1 cellular context compared by ENCODE assay signal in the genomic region with DNA sequence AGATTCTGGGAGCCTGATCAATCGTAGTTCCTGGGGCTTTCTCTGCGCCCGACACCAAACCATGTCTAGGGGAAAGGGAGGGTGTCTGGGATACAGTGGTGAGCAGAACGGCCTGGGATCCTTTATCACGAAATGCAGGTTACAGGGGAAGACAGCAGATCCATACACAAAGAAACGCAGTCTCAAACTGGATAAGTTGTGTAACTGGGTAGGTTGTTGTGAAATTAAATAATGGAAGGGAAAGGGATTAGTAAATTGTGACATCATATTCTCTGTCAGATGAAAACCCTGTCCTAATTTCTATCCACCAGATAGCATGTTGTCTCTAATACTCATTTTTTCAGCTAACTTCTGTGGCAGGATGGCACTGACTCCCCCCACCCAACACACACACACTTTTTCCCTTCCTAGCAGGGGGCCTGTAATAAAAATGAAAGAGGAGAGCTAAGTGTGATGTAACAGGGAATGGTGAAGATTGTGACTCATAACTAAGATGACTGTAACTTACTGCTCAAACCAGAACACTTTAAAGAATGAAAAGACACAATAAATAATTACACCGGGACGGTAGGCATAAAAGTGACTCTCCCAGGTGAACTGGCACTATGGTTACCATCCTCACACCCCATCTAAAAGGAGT.
TF ChIP-seq lines count a peak whose summit lies in the region.

No MANE protein-coding gene starts in this region.

TF ChIP-seq in HEK293, 187 proteins besides CTCF, POLR2A, EP300 and RAD21 (continued from another document):
- TF ChIP-seq, protein P1, sequence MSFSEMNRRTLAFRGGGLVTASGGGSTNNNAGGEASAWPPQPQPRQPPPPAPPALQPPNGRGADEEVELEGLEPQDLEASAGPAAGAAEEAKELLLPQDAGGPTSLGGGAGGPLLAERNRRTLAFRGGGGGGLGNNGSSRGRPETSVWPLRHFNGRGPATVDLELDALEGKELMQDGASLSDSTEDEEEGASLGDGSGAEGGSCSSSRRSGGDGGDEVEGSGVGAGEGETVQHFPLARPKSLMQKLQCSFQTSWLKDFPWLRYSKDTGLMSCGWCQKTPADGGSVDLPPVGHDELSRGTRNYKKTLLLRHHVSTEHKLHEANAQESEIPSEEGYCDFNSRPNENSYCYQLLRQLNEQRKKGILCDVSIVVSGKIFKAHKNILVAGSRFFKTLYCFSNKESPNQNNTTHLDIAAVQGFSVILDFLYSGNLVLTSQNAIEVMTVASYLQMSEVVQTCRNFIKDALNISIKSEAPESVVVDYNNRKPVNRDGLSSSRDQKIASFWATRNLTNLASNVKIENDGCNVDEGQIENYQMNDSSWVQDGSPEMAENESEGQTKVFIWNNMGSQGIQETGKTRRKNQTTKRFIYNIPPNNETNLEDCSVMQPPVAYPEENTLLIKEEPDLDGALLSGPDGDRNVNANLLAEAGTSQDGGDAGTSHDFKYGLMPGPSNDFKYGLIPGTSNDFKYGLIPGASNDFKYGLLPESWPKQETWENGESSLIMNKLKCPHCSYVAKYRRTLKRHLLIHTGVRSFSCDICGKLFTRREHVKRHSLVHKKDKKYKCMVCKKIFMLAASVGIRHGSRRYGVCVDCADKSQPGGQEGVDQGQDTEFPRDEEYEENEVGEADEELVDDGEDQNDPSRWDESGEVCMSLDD (tag by site-specific recombination; IDR thresholded peaks at IDR 0.05): 0 out of 2 replicates have a peak, but pooled peaks have one; percentile 48
- TF ChIP-seq YY2 (tag by site-specific recombination; IDR thresholded peaks at IDR 0.05) (peak; percentile 23; the same call in 1 of the 2 replicates), ZNF350 (tag by site-specific recombination; IDR thresholded peaks at IDR 0.05) (no peak), ZNF24 (tag by site-specific recombination; IDR thresholded peaks at IDR 0.05) (peak; percentile 55; the same call in 1 of the 2 replicates)
